15 cellular contexts compared by ENCODE assay signal in the genomic region with DNA sequence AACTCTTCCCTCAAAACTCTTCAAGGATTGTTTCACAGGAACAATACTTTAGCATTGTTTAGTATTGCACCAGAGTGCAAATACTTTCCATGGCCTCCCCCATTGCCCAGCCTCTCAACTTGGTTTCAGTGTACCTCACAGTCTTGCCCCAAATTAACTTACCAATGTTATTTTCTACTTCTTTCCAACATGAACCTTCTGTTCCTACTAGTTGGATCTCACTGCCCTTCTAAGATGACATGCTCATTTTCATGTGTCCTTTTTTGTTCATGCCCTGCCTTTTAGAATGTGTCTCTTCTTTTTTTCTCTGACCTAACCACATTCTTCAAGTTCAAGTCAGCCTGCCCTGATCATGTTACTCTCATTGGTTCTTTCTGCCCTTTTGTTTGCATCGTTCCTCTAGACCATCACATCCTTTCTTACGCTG. TPM values are rescaled to one million over a fixed set of nuclear protein-coding genes. Genes with fewer than 3 reads are reported as not detected.
A peak's percentile ranks its signal among the peaks of the same experiment; 100 is the strongest.
DNase-seq lines count a peak whose midpoint lies in the region; ATAC-seq and TF ChIP-seq lines count a peak whose summit lies in the region.
"Had no signal": no experiment of that assay in that cellular context is flagged by ENCODE, and none has a peak within 500 bp of the region (broad histone marks: within the 10 kb centered on the region; RNA-seq: fewer than 3 reads in every experiment).

No MANE protein-coding gene starts in this region.

- in situ Hi-C loops in Panc1 (cut with HindIII; ENCODE audit: low pct_unique_long_range_greater_than_20kb, low sequenced_read_pairs), result no loop called here

- POLR2A ChIA-PET in Panc1 (lab: Charles Lee), result no interaction called here

- peak overlapping the region; percentile 29; the same call in 1 of the 2 replicates for H3K9ac ChIP-seq in ES-I3 (ENCODE audit: low read depth, low read length)
- H3K9ac ChIP-seq in fibroblast of lung (ENCODE audit: insufficient read depth, low read length), result no peak overlapping the region
- H3K9ac ChIP-seq: BLaER1 had no signal

- H3K36me3 ChIP-seq in ES-I3 (ENCODE audit: insufficient read depth, low read length) (peaks cover 5% of the 10 kb centered on the region; the same call in 1 of the 2 replicates), Panc1 (ENCODE audit: control insufficient read depth, insufficient read depth, low read length) (peaks cover 2% of the 10 kb centered on the region), fibroblast of lung (ENCODE audit: control insufficient read depth, insufficient read depth, low read length) (peaks cover 3% of the 10 kb centered on the region), osteoblast (ENCODE audit: insufficient read depth, low read length) (no peaks in the 10 kb centered on the region)
- H3K36me3 ChIP-seq: BLaER1 had no signal

- H3K27me3 ChIP-seq in Panc1 (ENCODE audit: control insufficient read depth, insufficient read depth, low read length) (no peaks in the 10 kb centered on the region), fibroblast of lung (ENCODE audit: control insufficient read depth, insufficient read depth, low read length) (no peaks in the 10 kb centered on the region), osteoblast (ENCODE audit: insufficient read depth, low read length) (no peaks in the 10 kb centered on the region)
- H3K27me3 ChIP-seq: BLaER1 had no signal

- BruUV-seq in Panc1 (replicated peaks; lab: Mats Ljungman, UMichigan), result no TSS peak

- no peaks in the 10 kb centered on the region for H3K9me3 ChIP-seq in ES-I3 (ENCODE audit: control insufficient read depth, insufficient read depth, low read length)
- H3K9me3 ChIP-seq in Panc1 (ENCODE audit: control insufficient read depth, insufficient read depth, low read depth, low read length), result no peaks in the 10 kb centered on the region
- H3K9me3 ChIP-seq in fibroblast of lung (ENCODE audit: control insufficient read depth, insufficient read depth, low read depth, low read length), result no peaks in the 10 kb centered on the region
- no peaks in the 10 kb centered on the region for H3K9me3 ChIP-seq in osteoblast (ENCODE audit: low read depth, low read length)
- H3K9me3 ChIP-seq: BLaER1 had no signal

- intact Hi-C loops in Panc1 (cut with micrococcal nuclease; ENCODE audit: unreplicated experiment), result loop anchor here (10.0 kb wide), 1 partner anchor 174 kb away; no protein-coding TSS in a partner anchor

- H3K27ac ChIP-seq in Panc1 (ENCODE audit: low read length) (peak overlapping the region; percentile 98), fibroblast of lung (ENCODE audit: insufficient read depth, low read length) (peak overlapping the region; percentile 6), osteoblast (ENCODE audit: low read depth, low read length) (peak overlapping the region; percentile 61)
- H3K27ac ChIP-seq: BLaER1 had no signal

- TF ChIP-seq CTCF in Panc1 (IDR thresholded peaks at IDR 0.05) (no peak), fibroblast of lung (conservative IDR thresholded peaks at IDR 0.05 in 1 of 2, IDR thresholded peaks at IDR 0.05 in 1 of 2; ENCODE audit: low read depth in 1 of 2, low read length in 2 of 2) (no peak), osteoblast (IDR thresholded peaks at IDR 0.05; ENCODE audit: extremely low read depth, low read depth, low read length) (no peak)

- peak overlapping the region; percentile 0 to 29; a peak in 2 of 4 replicates for H3K4me3 ChIP-seq in Panc1 (ENCODE audit: low read depth in 2 of 2, low read length in 2 of 2)
- peak overlapping the region in 1 of 4 experiments; percentile 19 for H3K4me3 ChIP-seq in fibroblast of lung (replicated peaks in 1 of 4; ENCODE audit: control extremely low read depth in 1 of 4, insufficient read depth in 1 of 4, low read depth in 3 of 4, low read length in 4 of 4)
- peak overlapping the region; percentile 3 for H3K4me3 ChIP-seq in osteoblast (ENCODE audit: insufficient read depth, low read length)
- H3K4me3 ChIP-seq: BLaER1 had no signal

- H3K4me2 ChIP-seq in fibroblast of lung (ENCODE audit: extremely low read depth, insufficient read depth, low read length) (peak overlapping the region; percentile 1), osteoblast (ENCODE audit: insufficient read depth, low read length) (peak overlapping the region; percentile 65)
- H3K4me2 ChIP-seq: BLaER1 had no signal

- CTCF ChIA-PET in Panc1 (lab: Charles Lee), result no interaction called here

- DNase-seq in Panc1 (ENCODE audit: low read depth, low spot score) (no peak), fibroblast of lung (ENCODE audit: low read depth in 2 of 2) (peak; percentile 55 to 80), osteoblast (ENCODE audit: insufficient read length, low spot score, missing footprints) (peak; percentile 76)
- DNase-seq in stimulated activated CD4-positive, alpha-beta T cell treated with anti-CD3 and anti-CD28 coated beads, Interleukin-2, amount 100 ng/mL, for 48 hours, result no peak
- DNase-seq: activated CD4-positive, alpha-beta T cell treated with anti-CD3 and anti-CD28 coated beads, Interleukin-2, amount 50 U/mL, for 1 hour; effector memory CD8-positive, alpha-beta T cell; GOT3; hippocampal formation; NCI-H1092; NCI-H446 treated with DMSO at 0.1 percent for 48 hours had no signal

- no peaks in the 10 kb centered on the region for H4K20me1 ChIP-seq in fibroblast of lung (ENCODE audit: control insufficient read depth, extremely low read depth, insufficient read depth, low read length)
- peaks cover 10% of the 10 kb centered on the region for H4K20me1 ChIP-seq in osteoblast (ENCODE audit: insufficient read depth, low read length)

- ATAC-seq in Panc1, result no peak
- ATAC-seq in HG02870 (IDR thresholded peaks at IDR 0.05; ENCODE audit: unreplicated experiment), result no peak
- ATAC-seq in GM19463 (IDR thresholded peaks at IDR 0.05; ENCODE audit: unreplicated experiment), result no peak
- no peak for ATAC-seq in HG02588 (IDR thresholded peaks at IDR 0.05; ENCODE audit: unreplicated experiment)
- ATAC-seq: effector memory CD8-positive, alpha-beta T cell had no signal

- peaks cover 55% of the 10 kb centered on the region for H3K4me1 ChIP-seq in ES-I3 (ENCODE audit: insufficient read depth, low read length)
- peaks cover 73% of the 10 kb centered on the region for H3K4me1 ChIP-seq in Panc1 (ENCODE audit: control insufficient read depth, insufficient read depth, low read length)
- peaks cover 20% of the 10 kb centered on the region for H3K4me1 ChIP-seq in fibroblast of lung (ENCODE audit: control insufficient read depth, extremely low read depth, insufficient read depth, low read length)
- peaks cover 42% of the 10 kb centered on the region for H3K4me1 ChIP-seq in osteoblast (ENCODE audit: insufficient read depth, low read length)

- H3K79me2 ChIP-seq in fibroblast of lung (ENCODE audit: control insufficient read depth, insufficient read depth, low read length) (peaks cover 91% of the 10 kb centered on the region), osteoblast (ENCODE audit: insufficient read depth, low read length) (peaks cover 82% of the 10 kb centered on the region)

- H2AFZ ChIP-seq in fibroblast of lung (ENCODE audit: low read length) (no peak overlapping the region), osteoblast (ENCODE audit: low read length) (peak overlapping the region; percentile 4)

RNA-seq across cellular contexts. Expression of gene SPATS2L, which starts 4.1 kb away (rescaled TPM):
- 282 TPM for total RNA-seq in Panc1 (2021; ENCODE audit: unreplicated experiment)
- 189 TPM for polyA plus RNA-seq in Panc1 (2012; ENCODE audit: insufficient read length)
- total RNA-seq in fibroblast of lung, result 50.1 and 73.8 TPM in 2 replicates
- polyA plus RNA-seq in fibroblast of lung, result 291 and 304 TPM in 2 replicates
- polyA plus RNA-seq in fibroblast of lung (2012), result 146 and 159 TPM in 2 replicates
- 38.2 and 56.5 TPM in 2 replicates for polyA minus RNA-seq in fibroblast of lung (ENCODE audit: low replicate concordance)
- total RNA-seq in osteoblast, result 74.6 and 85.2 TPM in 2 replicates

Comparison
In these comparisons a context has a peak if more than half of its experiments do, and no peak if none do; other contexts are left out.
1. DNase-seq: peak in fibroblast of lung (2 of 2) and osteoblast (single experiment); none in Panc1 (single experiment) and stimulated activated CD4-positive, alpha-beta T cell treated with anti-CD3 and anti-CD28 coated beads, Interleukin-2, amount 100 ng/mL, for 48 hours (0 of 2).
2. H3K27ac ChIP-seq: peak in every context shown above with its lines; median percentile 98 in Panc1; 61 in osteoblast; 6 in fibroblast of lung.